17 cellular contexts compared by ENCODE assay signal in the genomic region with DNA sequence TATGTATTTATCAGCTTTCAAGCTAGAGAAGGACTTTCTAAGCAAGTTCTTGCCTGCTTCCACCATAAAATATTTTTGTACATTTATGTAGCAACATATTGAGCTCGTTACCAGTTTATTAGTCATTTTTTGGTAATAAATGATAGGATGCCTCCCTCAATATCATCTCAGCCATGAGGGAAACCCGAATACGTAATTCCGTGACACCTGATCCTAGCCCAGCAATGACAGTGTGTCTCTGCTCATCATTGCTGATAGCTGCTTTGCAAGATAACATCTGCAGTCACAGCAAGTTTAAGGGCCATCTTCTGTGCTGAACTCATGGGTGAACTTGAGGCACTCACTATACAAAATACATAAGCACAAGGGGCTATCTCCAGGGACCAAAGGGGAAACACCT.
"Had no signal": no experiment of that assay in that cellular context is flagged by ENCODE, and none has a peak within 500 bp of the region (broad histone marks: within the 10 kb centered on the region; RNA-seq: fewer than 3 reads in every experiment).

No MANE protein-coding gene starts in this region.

- DNase-seq: activated CD4-positive, alpha-beta memory T cell treated with anti-CD3 and anti-CD28 coated beads, Interleukin-2, amount 10 ng/mL, durations not matched to agents 7 days and 5 days; activated CD4-positive, alpha-beta T cell treated with anti-CD3 and anti-CD28 coated beads for 4 hours; activated effector memory CD4-positive, alpha-beta T cell treated with Interleukin-2 at 50 U/mL for 16 hours; activated naive CD4-positive, alpha-beta T cell treated with anti-CD3 and anti-CD28 coated beads, Interleukin-2, amount 50 U/mL, for 16 hours; activated T-cell treated with anti-CD3 and anti-CD28 coated beads, Interleukin-2, amount 50 U/mL, for 24 hours; adrenal gland; dorsolateral prefrontal cortex; endodermal cell; glutamatergic neuron; kidney glomerular epithelial cell; left ventricle myocardium superior; stimulated activated CD4-positive, alpha-beta T cell treated with anti-CD3 and anti-CD28 coated beads, Interleukin-2, amount 100 ng/mL, for 48 hours; stimulated activated naive B cell treated with anti-CD40 and anti-IgM and Interleukin-4, amounts not matched to agents 10 μg/mL and 1 μg/mL and 100 μg/mL, for 72 hours; SW 1271; tibial artery had no signal

- H3K36me3 ChIP-seq: cardiac muscle cell had no signal

- H3K9me3 ChIP-seq: adrenal gland, tibial artery had no signal

- H3K4me3 ChIP-seq: adrenal gland, cardiac muscle cell, dorsolateral prefrontal cortex, tibial artery had no signal

- H3K4me1 ChIP-seq: adrenal gland had no signal

- H3K27me3 ChIP-seq: cardiac muscle cell, tibial artery had no signal

- FAIRE-seq: TTC549 had no signal

- H3K27ac ChIP-seq: adrenal gland, cardiac muscle cell, dorsolateral prefrontal cortex had no signal
